In the genomic region with DNA sequence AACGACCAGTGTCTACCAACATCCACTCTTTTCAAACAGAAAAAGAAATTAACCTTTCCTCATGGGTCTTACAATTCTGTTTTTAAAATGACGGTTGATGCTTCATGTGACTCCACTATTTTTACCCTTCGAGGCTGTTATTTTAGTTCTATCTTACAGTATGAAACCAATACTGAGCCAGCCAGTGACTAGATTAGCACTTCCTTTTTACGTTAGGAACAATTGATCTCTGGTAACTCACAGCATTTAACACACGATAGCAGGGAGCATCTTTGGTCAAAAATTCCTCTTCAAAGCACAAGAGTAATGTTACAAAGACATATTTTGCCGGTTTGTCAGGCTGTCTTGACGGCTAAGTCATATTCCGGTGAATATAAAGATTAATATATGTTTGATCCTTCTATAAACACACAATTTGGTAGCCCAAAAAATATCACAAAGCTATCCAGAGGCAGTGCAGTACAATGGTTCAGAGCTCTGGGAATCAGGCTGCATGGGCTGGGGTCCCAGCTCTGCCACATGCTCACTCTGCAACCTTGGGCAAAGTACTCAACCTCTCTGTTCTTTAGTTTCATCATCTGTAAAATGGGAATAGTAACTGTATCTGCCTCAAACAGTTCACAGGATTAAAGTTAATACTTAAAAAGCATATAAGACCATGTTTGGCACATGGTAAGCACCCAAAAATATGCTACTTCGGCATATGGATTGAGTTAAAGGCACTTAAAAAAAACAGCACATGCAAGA, we compare ENCODE assay signal across 11 cellular contexts.
DNase-seq lines count a peak whose midpoint lies in the region; ATAC-seq and TF ChIP-seq lines count a peak whose summit lies in the region.
"Had no signal": no experiment of that assay in that cellular context is flagged by ENCODE, and none has a peak within 500 bp of the region (broad histone marks: within the 10 kb centered on the region; RNA-seq: fewer than 3 reads in every experiment).

No MANE protein-coding gene starts in this region.

- DNase-seq in activated T-cell treated with anti-CD3 and anti-CD28 coated beads, Interleukin-2, amount 50 U/mL, for 48 hours = no peak
- DNase-seq in Ammon's horn (ENCODE audit: low spot score) = no peak
- DNase-seq in stimulated activated naive CD4-positive, alpha-beta T cell (lab: John Stamatoyannopoulos, UW) = no peak
- no peak for DNase-seq in activated T-cell treated with anti-CD3 and anti-CD28 coated beads, Interleukin-2, amount 50 U/mL, for 72 hours
- DNase-seq: activated T-cell treated with anti-CD3 and anti-CD28 coated beads, Interleukin-2, amount 50 U/mL, for 1 hour; stimulated activated naive CD8-positive, alpha-beta T cell treated with anti-CD3 and anti-CD28 coated beads, Interleukin-15, Interleukin-2, amounts not matched to agents 100 U/mL and 50 U/mL, for 24 hours had no signal

- peak overlapping the region; percentile 11; the same call in 1 of the 2 replicates for H3K9ac ChIP-seq in OCI-LY3 (ENCODE audit: low read length)

- no peaks in the 10 kb centered on the region; the same call in 1 of the 2 replicates for H4K20me1 ChIP-seq in OCI-LY3 (ENCODE audit: insufficient read depth, low read length)

- peaks cover 6% of the 10 kb centered on the region for H3K27me3 Mint-ChIP-seq in activated T-cell treated with anti-CD3 and anti-CD28 coated beads, Interleukin-2, amount 50 U/mL, for 72 hours (ENCODE audit: low read depth)

- no peak overlapping the region for H3K4me3 Mint-ChIP-seq in activated T-cell treated with anti-CD3 and anti-CD28 coated beads, Interleukin-2, amount 50 U/mL, for 72 hours

- ATAC-seq in GM18517 (IDR thresholded peaks at IDR 0.05; ENCODE audit: unreplicated experiment) (peak; percentile 77), GM21515 (IDR thresholded peaks at IDR 0.05; ENCODE audit: unreplicated experiment) (peak; percentile 68), HG03103 (IDR thresholded peaks at IDR 0.05; ENCODE audit: low read depth, unreplicated experiment) (peak; percentile 59)
- no peak for ATAC-seq in activated T-cell treated with anti-CD3 and anti-CD28 coated beads, Interleukin-2, amount 50 U/mL, for 72 hours (replicated peaks in 1 of 2)
- ATAC-seq: stimulated activated naive CD8-positive, alpha-beta T cell treated with anti-CD3 and anti-CD28 coated beads, Interleukin-15, Interleukin-2, amounts not matched to agents 100 U/mL and 50 U/mL, for 24 hours had no signal

- TF ChIP-seq CTCF in OCI-LY3 (IDR thresholded peaks at IDR 0.05; ENCODE audit: low read depth, low read length) = no peak

- peak overlapping the region; percentile 60 for H3K4me2 ChIP-seq in OCI-LY3 (ENCODE audit: low read length)
- H3K4me2 ChIP-seq: smooth muscle cell had no signal

- H3K4me3 ChIP-seq in OCI-LY3 (ENCODE audit: low read length) = peak overlapping the region; percentile 49
- H3K4me3 ChIP-seq: smooth muscle cell had no signal

- no peaks in the 10 kb centered on the region for H3K4me1 Mint-ChIP-seq in activated T-cell treated with anti-CD3 and anti-CD28 coated beads, Interleukin-2, amount 50 U/mL, for 72 hours (ENCODE audit: low read depth)

- H3K36me3 Mint-ChIP-seq in activated T-cell treated with anti-CD3 and anti-CD28 coated beads, Interleukin-2, amount 50 U/mL, for 72 hours (ENCODE audit: insufficient read depth in 2 of 2) = peaks cover 0 to 3% of the 10 kb centered on the region in 2 donors

- no peaks in the 10 kb centered on the region for H3K27me3 ChIP-seq in OCI-LY3 (ENCODE audit: low read depth, low read length)

- H3K9me3 Mint-ChIP-seq in activated T-cell treated with anti-CD3 and anti-CD28 coated beads, Interleukin-2, amount 50 U/mL, for 72 hours = no peaks in the 10 kb centered on the region

- H3K9me3 ChIP-seq in OCI-LY3 (ENCODE audit: insufficient read depth, low read length) = no peaks in the 10 kb centered on the region

- H3K36me3 ChIP-seq in OCI-LY3 (replicated peaks; ENCODE audit: low read depth, low read length) = no peaks in the 10 kb centered on the region

- no peak overlapping the region for H3K27ac Mint-ChIP-seq in activated T-cell treated with anti-CD3 and anti-CD28 coated beads, Interleukin-2, amount 50 U/mL, for 72 hours

- H2AFZ ChIP-seq in OCI-LY3 (ENCODE audit: low read depth, low read length) = no peak overlapping the region

- no peaks in the 10 kb centered on the region for H3K79me2 ChIP-seq in OCI-LY3 (ENCODE audit: low read length)

- H3K27ac ChIP-seq in OCI-LY3 (ENCODE audit: low read length) = peak overlapping the region; percentile 11

- peaks cover 43% of the 10 kb centered on the region for H3K4me1 ChIP-seq in OCI-LY3 (ENCODE audit: low read length)

Comparison
In these comparisons a context has a peak if more than half of its experiments do, and no peak if none do; other contexts are left out.
1. ATAC-seq: peak in GM18517 (single experiment), GM21515 (single experiment) and HG03103 (single experiment); none in activated T-cell treated with anti-CD3 and anti-CD28 coated beads, Interleukin-2, amount 50 U/mL, for 72 hours (0 of 2).